Comparison of ENCODE assay signal across 28 cellular contexts in the genomic region with DNA sequence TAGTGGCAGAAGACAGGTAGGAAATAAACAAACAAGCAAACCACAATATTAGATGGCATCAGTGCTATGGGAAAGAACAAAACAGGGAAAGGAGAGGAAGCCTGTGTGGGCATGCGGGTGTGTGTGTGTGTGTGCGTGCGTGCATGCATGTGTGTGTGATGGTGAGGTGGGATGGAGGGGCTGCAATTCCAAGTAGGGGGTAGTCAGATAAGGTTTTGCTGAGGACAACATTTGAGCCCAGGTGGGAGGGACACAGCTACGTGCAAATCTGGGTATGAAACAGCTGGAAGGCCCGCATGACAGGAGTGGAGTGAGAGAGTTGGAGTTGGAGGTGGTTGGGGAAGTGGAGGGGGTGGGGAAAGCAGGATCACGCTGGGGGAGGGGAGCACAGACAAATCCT.
"Had no signal": no experiment of that assay in that cellular context is flagged by ENCODE, and none has a peak within 500 bp of the region (broad histone marks: within the 10 kb centered on the region; RNA-seq: fewer than 3 reads in every experiment).

No MANE protein-coding gene starts in this region.

- H3K36me3 Mint-ChIP-seq: memory B cell; mesothelial cell of epicardium; naive B cell; natural killer cell treated with Interleukin-12 subunit alpha and Interleukin-12 subunit beta and Interleukin-15 and Interleukin-18, amount 100 ng/mL, for 72 hours; stimulated activated effector memory CD8-positive, alpha-beta T cell treated with anti-CD3 and anti-CD28 coated beads, Interleukin-12 subunit alpha, Interleukin-12 subunit beta, amount 100 ng/mL, for 72 hours had no signal

- H3K27ac ChIP-seq: esophagus muscularis mucosa, foreskin keratinocyte, gastroesophageal sphincter, heart left ventricle, psoas muscle, sigmoid colon, stomach, thyroid gland, upper lobe of left lung, uterus had no signal

- H3K9me3 Mint-ChIP-seq: dendritic cell treated with granulocyte-macrophage colony-stimulating factor and Interleukin-4, amounts not matched to agents 40 ng/mL and 50 ng/mL, for 4 days; mesothelial cell of epicardium; natural killer cell treated with Interleukin-12 subunit alpha and Interleukin-12 subunit beta and Interleukin-15 and Interleukin-18, amount 100 ng/mL, for 72 hours; stimulated activated effector memory CD8-positive, alpha-beta T cell treated with anti-CD3 and anti-CD28 coated beads, Interleukin-12 subunit alpha, Interleukin-12 subunit beta, amount 100 ng/mL, for 72 hours had no signal

- DNase-seq: effector CD8-positive, alpha-beta T cell; foreskin keratinocyte; heart left ventricle; hippocampal formation; mucosa of descending colon; naive B cell; nucleus accumbens; psoas muscle; right cardiac atrium; sigmoid colon; stimulated activated CD4-positive, alpha-beta T cell treated with anti-CD3 and anti-CD28 coated beads, Interleukin-2, amount 100 ng/mL, for 24 hours; stimulated activated CD4-positive, alpha-beta T cell treated with anti-CD3 and anti-CD28 coated beads, Interleukin-4, amount 100 ng/mL, for 24 hours; stimulated activated naive CD4-positive, alpha-beta T cell treated with Interleukin-2 at 50 U/mL for 16 hours; stomach; thyroid gland; upper lobe of left lung; uterus had no signal

- H3K27me3 Mint-ChIP-seq: dendritic cell treated with granulocyte-macrophage colony-stimulating factor and Interleukin-4, amounts not matched to agents 40 ng/mL and 50 ng/mL, for 4 days; memory B cell had no signal

- H3K4me1 ChIP-seq: psoas muscle, upper lobe of left lung, uterus had no signal

- H3K27ac Mint-ChIP-seq: dendritic cell treated with granulocyte-macrophage colony-stimulating factor and Interleukin-4, amounts not matched to agents 40 ng/mL and 50 ng/mL, for 4 days; memory B cell; mesothelial cell of epicardium; naive B cell; natural killer cell treated with Interleukin-12 subunit alpha and Interleukin-12 subunit beta and Interleukin-15 and Interleukin-18, amount 100 ng/mL, for 72 hours; stimulated activated effector memory CD8-positive, alpha-beta T cell treated with anti-CD3 and anti-CD28 coated beads, Interleukin-12 subunit alpha, Interleukin-12 subunit beta, amount 100 ng/mL, for 72 hours had no signal

- H3K4me3 ChIP-seq: esophagus muscularis mucosa, gastroesophageal sphincter, heart left ventricle, lung, mucosa of descending colon, psoas muscle, sigmoid colon, stomach, thyroid gland, upper lobe of left lung, uterus had no signal

- H3K36me3 ChIP-seq: esophagus muscularis mucosa, gastroesophageal sphincter, heart left ventricle, sigmoid colon, stomach, thyroid gland, upper lobe of left lung, uterus had no signal

- FAIRE-seq: colon, endothelial cell of umbilical vein, keratinocyte had no signal

- H3K4me1 Mint-ChIP-seq: memory B cell; mesothelial cell of epicardium; naive B cell; stimulated activated effector memory CD8-positive, alpha-beta T cell treated with anti-CD3 and anti-CD28 coated beads, Interleukin-12 subunit alpha, Interleukin-12 subunit beta, amount 100 ng/mL, for 72 hours had no signal

- H3K9me3 ChIP-seq: esophagus muscularis mucosa, gastroesophageal sphincter, heart left ventricle, mucosa of descending colon, psoas muscle, sigmoid colon, stomach, thyroid gland, upper lobe of left lung, uterus had no signal

- H3K27me3 ChIP-seq: esophagus muscularis mucosa, foreskin keratinocyte, gastroesophageal sphincter, heart left ventricle, sigmoid colon, stomach, thyroid gland, upper lobe of left lung, uterus had no signal

- H3K4me3 Mint-ChIP-seq: dendritic cell treated with granulocyte-macrophage colony-stimulating factor and Interleukin-4, amounts not matched to agents 40 ng/mL and 50 ng/mL, for 4 days; memory B cell; mesothelial cell of epicardium; naive B cell; natural killer cell treated with Interleukin-12 subunit alpha and Interleukin-12 subunit beta and Interleukin-15 and Interleukin-18, amount 100 ng/mL, for 72 hours; stimulated activated effector memory CD8-positive, alpha-beta T cell treated with anti-CD3 and anti-CD28 coated beads, Interleukin-12 subunit alpha, Interleukin-12 subunit beta, amount 100 ng/mL, for 72 hours had no signal
